Comparison of ENCODE assay signal across 11 cellular contexts in genomic region chr7:106795877-106796231, GRCh38.
"Had no signal": no experiment of that assay in that cellular context is flagged by ENCODE, and none has a peak within 500 bp of the region (broad histone marks: within the 10 kb centered on the region; RNA-seq: fewer than 3 reads in every experiment).

No MANE protein-coding gene starts in this region.

- H3K9ac ChIP-seq: parathyroid adenoma had no signal

- H3K36me3 ChIP-seq: ascending aorta, sigmoid colon, spleen had no signal

- H3K27me3 ChIP-seq: ascending aorta, dorsolateral prefrontal cortex, sigmoid colon, spleen had no signal

- H3K4me3 ChIP-seq: ascending aorta, dorsolateral prefrontal cortex, lung, sigmoid colon, spleen had no signal

- H3K4me1 ChIP-seq: ascending aorta, parathyroid adenoma, sigmoid colon had no signal

- H3K9me3 ChIP-seq: ascending aorta, sigmoid colon had no signal

- H3K27ac ChIP-seq: ascending aorta, dorsolateral prefrontal cortex, parathyroid adenoma, sigmoid colon, spleen had no signal

- DNase-seq: activated naive CD4-positive, alpha-beta T cell treated with Interleukin-2 at 50 U/mL for 16 hours; activated naive CD8-positive, alpha-beta T cell treated with anti-CD3 and anti-CD28 coated beads, Interleukin-2, amount 50 U/mL, for 24 hours; dorsolateral prefrontal cortex; sigmoid colon; spleen; stimulated activated CD4-positive, alpha-beta T cell treated with anti-CD3 and anti-CD28 coated beads, Interleukin-1b, Interleukin-23, amount 100 ng/mL, for 48 hours; T1000 had no signal

- H3K79me2 ChIP-seq: parathyroid adenoma had no signal

- ATAC-seq: activated naive CD8-positive, alpha-beta T cell treated with anti-CD3 and anti-CD28 coated beads, Interleukin-2, amount 50 U/mL, for 24 hours; activated T-helper 17 cell treated with anti-CD3 and anti-CD28 coated beads, Interleukin-2, amount 50 U/mL, for 72 hours had no signal
